1 cellular context compared by ENCODE assay signal in genomic region chr17:951388-952132, GRCh38.
TF ChIP-seq lines count a peak whose summit lies in the region.

No MANE protein-coding gene starts in this region.

TF ChIP-seq in A549, 52 proteins besides CTCF, POLR2A, EP300 and RAD21 (continued from another document):
- no peak for TF ChIP-seq HES2 (IDR thresholded peaks at IDR 0.05)
- TF ChIP-seq JUNB (IDR thresholded peaks at IDR 0.05), result no peak
- TF ChIP-seq RARB (CRISPR knock-in tag; IDR thresholded peaks at IDR 0.05), result no peak
- no peak for TF ChIP-seq CBX8 (IDR thresholded peaks at IDR 0.05)
- TF ChIP-seq FOXS1 (CRISPR knock-in tag; IDR thresholded peaks at IDR 0.05), result no peak
- TF ChIP-seq EHF (CRISPR knock-in tag; IDR thresholded peaks at IDR 0.05), result no peak
- no peak for TF ChIP-seq HMGXB4 (CRISPR knock-in tag; IDR thresholded peaks at IDR 0.05; ENCODE audit: borderline replicate concordance)
- TF ChIP-seq BCL3 (IDR thresholded peaks at IDR 0.05), result no peak
- peak; percentile 87 for TF ChIP-seq MAX (IDR thresholded peaks at IDR 0.05)
- TF ChIP-seq NPAS2 (CRISPR knock-in tag; IDR thresholded peaks at IDR 0.05; ENCODE audit: borderline replicate concordance), result no peak
- TF ChIP-seq SMC3 (IDR thresholded peaks at IDR 0.05), result no peak
- no peak for TF ChIP-seq MAZ (IDR thresholded peaks at IDR 0.05; ENCODE audit: borderline replicate concordance, low read depth, low read length)
- no peak for TF ChIP-seq ZSCAN20 (CRISPR knock-in tag; IDR thresholded peaks at IDR 0.05)
- TF ChIP-seq CEBPB (IDR thresholded peaks at IDR 0.05), result peak in 1 of 2 experiments; percentile 57; a peak in 1 of 4 replicates
- TF ChIP-seq RNF2 (IDR thresholded peaks at IDR 0.05; ENCODE audit: borderline replicate concordance, low read depth), result no peak
- no peak for TF ChIP-seq ELK1 (IDR thresholded peaks at IDR 0.05; ENCODE audit: low read depth, low read length)
- TF ChIP-seq REST (IDR thresholded peaks at IDR 0.05), result no peak
- no peak for TF ChIP-seq BHLHE40 (IDR thresholded peaks at IDR 0.05; ENCODE audit: low read depth, low read length)
- TF ChIP-seq ESRRA (IDR thresholded peaks at IDR 0.05; ENCODE audit: borderline replicate concordance, low read length), result no peak
- no peak for TF ChIP-seq KDM1A (IDR thresholded peaks at IDR 0.05; ENCODE audit: low read depth)
- no peak for TF ChIP-seq HEYL (CRISPR knock-in tag; IDR thresholded peaks at IDR 0.05)
- TF ChIP-seq RFX5 (IDR thresholded peaks at IDR 0.05), result 0 out of 2 replicates have a peak, but pooled peaks have one; percentile 29
